ENCODE assay signal across 30 cellular contexts in genomic region chr1:89954401-89954800, GRCh38. TPM values are rescaled to one million over a fixed set of nuclear protein-coding genes. Genes with fewer than 3 reads are reported as not detected.
DNase-seq lines count a peak whose midpoint lies in the region; FAIRE-seq and TF ChIP-seq lines count a peak whose summit lies in the region.
"Had no signal": no experiment of that assay in that cellular context is flagged by ENCODE, and none has a peak within 500 bp of the region (broad histone marks: within the 10 kb centered on the region; RNA-seq: fewer than 3 reads in every experiment).

No MANE protein-coding gene starts in this region.

- H3K27me3 ChIP-seq in Caco-2 (replicated peaks; ENCODE audit: control insufficient read depth, insufficient read depth, low read length) (no peaks in the 10 kb centered on the region), osteoblast (ENCODE audit: insufficient read depth, low read length) (no peaks in the 10 kb centered on the region)
- H3K27me3 ChIP-seq: cardiac muscle cell, esophagus muscularis mucosa, gastrocnemius medialis, hepatocyte, left lung had no signal

- no peak overlapping the region for H3K4me2 ChIP-seq in osteoblast (ENCODE audit: insufficient read depth, low read length)
- H3K4me2 ChIP-seq: hepatocyte had no signal

- H3K27me3 Mint-ChIP-seq in Caco-2 (ENCODE audit: insufficient read depth, unreplicated experiment) = no peaks in the 10 kb centered on the region
- H3K27me3 Mint-ChIP-seq in dendritic cell treated with granulocyte-macrophage colony-stimulating factor and Interleukin-4, amounts not matched to agents 40 ng/mL and 50 ng/mL, for 4 days = no peaks in the 10 kb centered on the region
- H3K27me3 Mint-ChIP-seq: activated CD4-positive, alpha-beta memory T cell treated with anti-CD3 and anti-CD28 coated beads for 36 hours; activated naive CD8-positive, alpha-beta T cell; IgD-negative memory B cell; stimulated activated naive CD8-positive, alpha-beta T cell treated with anti-CD3 and anti-CD28 coated beads, Interleukin-15, Interleukin-2, amounts not matched to agents 100 ng/mL and 50 ng/mL, for 24 hours had no signal

- CTCF ChIA-PET in Caco-2 (lab: Charles Lee) = no interaction called here
- CTCF ChIA-PET in RWPE1 (lab: Yijun Ruan, JAX) = interaction anchor here (0.7 kb wide), 1 partner anchor 281 kb away, joined by 3 read pairs; no protein-coding TSS in a partner anchor

- DNase-seq in Caco-2 (no peak), osteoblast (ENCODE audit: insufficient read length, low spot score, missing footprints) (no peak), GM12892 (ENCODE audit: insufficient read length) (no peak), Kasumi-1 (lab: John Stamatoyannopoulos, UW) (no peak), RWPE1 (ENCODE audit: low spot score) (no peak)
- DNase-seq in stimulated activated CD4-positive, alpha-beta T cell treated with anti-CD3 and anti-CD28 coated beads, Interleukin-4, amount 100 ng/mL, for 1 hour = no peak
- DNase-seq: ACHN; activated CD4-positive, alpha-beta memory T cell treated with anti-CD3 and anti-CD28 coated beads for 36 hours; activated effector memory CD4-positive, alpha-beta T cell treated with Interleukin-2 at 50 U/mL for 16 hours; anterior cingulate cortex; DMS79 treated with DMSO at 0.1 percent for 48 hours; effector memory CD8-positive, alpha-beta T cell; gastrocnemius medialis; immature natural killer cell; left lung; naive B cell; NCI-H2029 treated with DMSO at 0.1 percent for 48 hours; NCI-H2227 treated with DMSO at 0.1 percent for 48 hours; NCI-H69 had no signal

- H2AFZ ChIP-seq in osteoblast (ENCODE audit: low read length) = no peak overlapping the region
- H2AFZ ChIP-seq: hepatocyte had no signal

- FAIRE-seq in GM12892 (lab: Jason Lieb, UNC) = no peak
- FAIRE-seq: TTC549 had no signal

- TF ChIP-seq CTCF in Caco-2 (IDR thresholded peaks at IDR 0.05; ENCODE audit: insufficient read depth in 1 of 2, low read depth in 1 of 2, low read length in 1 of 2, severe bottlenecking in 1 of 2, unreplicated experiment in 1 of 2) (no peak), osteoblast (IDR thresholded peaks at IDR 0.05; ENCODE audit: extremely low read depth, low read depth, low read length) (no peak), RWPE1 (conservative IDR thresholded peaks at IDR 0.05; ENCODE audit: low read depth) (no peak)

- peak overlapping the region; percentile 29 for H3K27ac Mint-ChIP-seq in Caco-2 (ENCODE audit: unreplicated experiment)
- H3K27ac Mint-ChIP-seq in dendritic cell treated with granulocyte-macrophage colony-stimulating factor and Interleukin-4, amounts not matched to agents 40 ng/mL and 50 ng/mL, for 4 days = peak overlapping the region; percentile 5
- H3K27ac Mint-ChIP-seq: activated CD4-positive, alpha-beta memory T cell treated with anti-CD3 and anti-CD28 coated beads for 36 hours; activated naive CD8-positive, alpha-beta T cell; IgD-negative memory B cell; mesothelial cell of epicardium; stimulated activated naive CD8-positive, alpha-beta T cell treated with anti-CD3 and anti-CD28 coated beads, Interleukin-15, Interleukin-2, amounts not matched to agents 100 ng/mL and 50 ng/mL, for 24 hours had no signal

- H3K4me1 ChIP-seq in Caco-2 (peaks cover 52% of the 10 kb centered on the region), osteoblast (ENCODE audit: insufficient read depth, low read length) (peaks cover 32% of the 10 kb centered on the region)
- H3K4me1 ChIP-seq: esophagus muscularis mucosa, gastrocnemius medialis, left lung had no signal

- no peaks in the 10 kb centered on the region for H3K36me3 Mint-ChIP-seq in Caco-2 (ENCODE audit: insufficient read depth, unreplicated experiment)
- peaks cover 6% of the 10 kb centered on the region for H3K36me3 Mint-ChIP-seq in dendritic cell treated with granulocyte-macrophage colony-stimulating factor and Interleukin-4, amounts not matched to agents 40 ng/mL and 50 ng/mL, for 4 days (ENCODE audit: low read depth)
- H3K36me3 Mint-ChIP-seq: activated CD4-positive, alpha-beta memory T cell treated with anti-CD3 and anti-CD28 coated beads for 36 hours; immature natural killer cell; mesothelial cell of epicardium; naive B cell had no signal

- H3K4me3 ChIP-seq in Caco-2 (ENCODE audit: low read depth, low read length) (no peak overlapping the region), osteoblast (ENCODE audit: insufficient read depth, low read length) (no peak overlapping the region)
- H3K4me3 ChIP-seq: cardiac muscle cell, coronary artery, esophagus muscularis mucosa, gastrocnemius medialis, hepatocyte, left lung had no signal

- peaks cover 22% of the 10 kb centered on the region for H3K4me1 Mint-ChIP-seq in Caco-2 (ENCODE audit: low read depth, unreplicated experiment)
- peaks cover 38% of the 10 kb centered on the region for H3K4me1 Mint-ChIP-seq in dendritic cell treated with granulocyte-macrophage colony-stimulating factor and Interleukin-4, amounts not matched to agents 40 ng/mL and 50 ng/mL, for 4 days (ENCODE audit: low read depth)

- no peaks in the 10 kb centered on the region for H3K9me3 ChIP-seq in Caco-2
- peaks cover 6% of the 10 kb centered on the region for H3K9me3 ChIP-seq in KOPT-K1 (ENCODE audit: insufficient read depth, low read length, poor library complexity, severe bottlenecking)
- H3K9me3 ChIP-seq in osteoblast (ENCODE audit: low read depth, low read length) = no peaks in the 10 kb centered on the region
- H3K9me3 ChIP-seq: esophagus muscularis mucosa, gastrocnemius medialis, left lung had no signal

- intact Hi-C loops in Caco-2 (cut with micrococcal nuclease; ENCODE audit: unreplicated experiment) = loop anchor here (2.0 kb wide), 1 partner anchor 32 kb away; no protein-coding TSS in a partner anchor
- intact Hi-C loops in dendritic cell treated with granulocyte-macrophage colony-stimulating factor and Interleukin-4, amounts not matched to agents 40 ng/mL and 50 ng/mL, for 4 days (cut with micrococcal nuclease) = no loop called here

- TF ChIP-seq POLR2A in GM12892 (IDR thresholded peaks at IDR 0.05; ENCODE audit: low read depth, low read length) = no peak

- no peaks in the 10 kb centered on the region for H3K36me3 ChIP-seq in Caco-2 (ENCODE audit: control insufficient read depth, insufficient read depth, low read length)
- no peaks in the 10 kb centered on the region for H3K36me3 ChIP-seq in KOPT-K1 (ENCODE audit: insufficient read depth, low read length)
- no peaks in the 10 kb centered on the region for H3K36me3 ChIP-seq in osteoblast (ENCODE audit: insufficient read depth, low read length)
- H3K36me3 ChIP-seq: cardiac muscle cell, esophagus muscularis mucosa, gastrocnemius medialis, left lung had no signal

- no peaks in the 10 kb centered on the region for H3K9me3 Mint-ChIP-seq in Caco-2 (ENCODE audit: unreplicated experiment)
- H3K9me3 Mint-ChIP-seq in dendritic cell treated with granulocyte-macrophage colony-stimulating factor and Interleukin-4, amounts not matched to agents 40 ng/mL and 50 ng/mL, for 4 days = no peaks in the 10 kb centered on the region
- H3K9me3 Mint-ChIP-seq: activated CD4-positive, alpha-beta memory T cell treated with anti-CD3 and anti-CD28 coated beads for 36 hours; effector memory CD8-positive, alpha-beta T cell; IgD-negative memory B cell; immature natural killer cell; naive B cell had no signal

- H4K20me1 ChIP-seq in osteoblast (ENCODE audit: insufficient read depth, low read length) = no peaks in the 10 kb centered on the region

- H3K27ac ChIP-seq in KOPT-K1 (ENCODE audit: low read depth, low read length, poor library complexity, severe bottlenecking) (peak overlapping the region; percentile 3), osteoblast (ENCODE audit: low read depth, low read length) (peak overlapping the region; percentile 97), RWPE1 (no peak overlapping the region)
- H3K27ac ChIP-seq: cardiac muscle cell, coronary artery, esophagus muscularis mucosa, gastrocnemius medialis, left lung had no signal

- H3K79me2 ChIP-seq in osteoblast (ENCODE audit: insufficient read depth, low read length) = no peaks in the 10 kb centered on the region
- H3K79me2 ChIP-seq: hepatocyte had no signal

- no TSS peak for BruUV-seq in Caco-2 (replicated peaks; lab: Mats Ljungman, UMichigan)

- peak overlapping the region; percentile 40 for H3K4me3 Mint-ChIP-seq in Caco-2 (ENCODE audit: unreplicated experiment)
- no peak overlapping the region for H3K4me3 Mint-ChIP-seq in dendritic cell treated with granulocyte-macrophage colony-stimulating factor and Interleukin-4, amounts not matched to agents 40 ng/mL and 50 ng/mL, for 4 days
- H3K4me3 Mint-ChIP-seq: activated CD4-positive, alpha-beta memory T cell treated with anti-CD3 and anti-CD28 coated beads for 36 hours; activated naive CD8-positive, alpha-beta T cell; effector memory CD8-positive, alpha-beta T cell; IgD-negative memory B cell; immature natural killer cell; mesothelial cell of epicardium; stimulated activated naive CD8-positive, alpha-beta T cell treated with anti-CD3 and anti-CD28 coated beads, Interleukin-15, Interleukin-2, amounts not matched to agents 100 ng/mL and 50 ng/mL, for 24 hours had no signal

- POLR2A ChIA-PET in Caco-2 (lab: Charles Lee) = no interaction called here
- POLR2A ChIA-PET in RWPE1 (lab: Yijun Ruan, JAX; ENCODE audit: low non-redundant PET) = no interaction called here

RNA-seq across cellular contexts. Expression of gene ZNF326, which starts 40.5 kb away (rescaled TPM):
- total RNA-seq in Caco-2 (2022) (31.7 and 32.3 TPM in 2 replicates), osteoblast (10.9 and 15.3 TPM in 2 replicates)
- polyA plus RNA-seq in GM12892 (2012; ENCODE audit: missing spikeins) = 18.1 TPM
